In genomic region chr14:64563696-64564095, GRCh38 we compare ENCODE assay signal across 25 cellular contexts. TPM values are rescaled to one million over a fixed set of nuclear protein-coding genes. Genes with fewer than 3 reads are reported as not detected.
"Had no signal": no experiment of that assay in that cellular context is flagged by ENCODE, and none has a peak within 500 bp of the region (broad histone marks: within the 10 kb centered on the region; RNA-seq: fewer than 3 reads in every experiment).

No MANE protein-coding gene starts in this region.

- H3K4me1 ChIP-seq: body of pancreas, prostate gland had no signal

- H3K9me3 ChIP-seq: body of pancreas, mucosa of descending colon, prostate gland, testis, upper lobe of left lung had no signal

- DNase-seq: activated CD4-positive, alpha-beta T cell treated with anti-CD3 and anti-CD28 coated beads, Interleukin-2, amount 50 U/mL, for 4 hours; activated CD8-positive, alpha-beta memory T cell treated with anti-CD3 and anti-CD28 coated beads for 24 hours; activated CD8-positive, alpha-beta memory T cell treated with anti-CD3 and anti-CD28 coated beads, Interleukin-2, amount 50 U/mL, for 4 hours; activated naive CD4-positive, alpha-beta T cell; activated T-cell treated with anti-CD3 and anti-CD28 coated beads, Interleukin-2, amount 50 U/mL, for 24 hours; body of pancreas; dermis blood vessel endothelial cell; effector memory CD4-positive, alpha-beta T cell; foreskin melanocyte; glutamatergic neuron; mesenchymal stem cell; mucosa of descending colon; naive thymus-derived CD4-positive, alpha-beta T cell; right cardiac atrium; stimulated activated CD4-positive, alpha-beta T cell treated with anti-CD3 and anti-CD28 coated beads, Interleukin-12 subunit alpha, Interleukin-12 subunit beta, amount 100 ng/mL, for 4 hours; stimulated activated CD4-positive, alpha-beta T cell treated with anti-CD3 and anti-CD28 coated beads, Interleukin-4, amount 100 ng/mL, for 4 hours; stimulated activated naive CD8-positive, alpha-beta T cell treated with anti-CD3 and anti-CD28 coated beads, Interleukin-15, amount 100 ng/mL, for 72 hours; T1000; testis; upper lobe of left lung had no signal

- H3K4me3 ChIP-seq: body of pancreas, mucosa of descending colon, prostate gland, testis, upper lobe of left lung had no signal

- ATAC-seq: activated T-helper 17 cell treated with anti-CD3 and anti-CD28 coated beads, Interleukin-2, amount 50 U/mL, for 72 hours; body of pancreas; esophagus mucosa; mucosa of descending colon; naive thymus-derived CD4-positive, alpha-beta T cell; right cardiac atrium; stimulated activated naive CD8-positive, alpha-beta T cell treated with anti-CD3 and anti-CD28 coated beads, Interleukin-15, amount 100 ng/mL, for 72 hours; WTC11 had no signal

- H3K36me3 ChIP-seq: prostate gland, upper lobe of left lung had no signal

- H3K27me3 ChIP-seq: body of pancreas, testis, upper lobe of left lung had no signal

- H3K27ac ChIP-seq: body of pancreas, prostate gland, testis, upper lobe of left lung had no signal

RNA-seq across cellular contexts. Expression of gene PPP1R36, which starts 13.9 kb away (rescaled TPM):
- total RNA-seq: activated T-helper 17 cell treated with anti-CD3 and anti-CD28 coated beads, Interleukin-2, amount 50 U/mL, for 72 hours; SK-MEL-5 had no signal
